In genomic region chr10:110498982-110499795, GRCh38 we compare ENCODE assay signal across 8 cellular contexts. TPM values are rescaled to one million over a fixed set of nuclear protein-coding genes. Genes with fewer than 3 reads are reported as not detected.
DNase-seq lines count a peak whose midpoint lies in the region; ATAC-seq and TF ChIP-seq lines count a peak whose summit lies in the region.

No MANE protein-coding gene starts in this region.

- no peaks in the 10 kb centered on the region for H3K36me3 ChIP-seq in CD8-positive, alpha-beta T cell (ENCODE audit: insufficient read depth, low read length)
- H3K36me3 ChIP-seq in OCI-LY3 (replicated peaks; ENCODE audit: low read depth, low read length) (peaks cover 6% of the 10 kb centered on the region), right atrium auricular region (no peaks in the 10 kb centered on the region)

- TF ChIP-seq CTCF in CD8-positive, alpha-beta T cell (IDR thresholded peaks at IDR 0.05) = no peak
- TF ChIP-seq CTCF in OCI-LY3 (IDR thresholded peaks at IDR 0.05; ENCODE audit: low read depth, low read length) = peak; percentile 52
- TF ChIP-seq CTCF in right atrium auricular region (IDR thresholded peaks at IDR 0.05) = peak in 1 of 2 donors; percentile 35

- H4K20me1 ChIP-seq in OCI-LY3 (ENCODE audit: insufficient read depth, low read length) = peaks cover 40% of the 10 kb centered on the region

- CTCF ChIA-PET in CD8-positive, alpha-beta T cell (lab: Charles Lee) = interaction anchor here (0.7 to 1.3 kb wide), 5 partner anchors 8 to 145 kb away, joined by 3 to 7 read pairs (median 3); no protein-coding TSS in a partner anchor

- POLR2A ChIA-PET in CD8-positive, alpha-beta T cell (lab: Charles Lee) = interaction anchor here (0.6 to 2.2 kb wide), 8 partner anchors 15 to 289 kb away, joined by 3 to 8 read pairs (median 4); partner anchors contain the start of gene SMNDC1

- peaks cover 3% of the 10 kb centered on the region for H3K36me3 Mint-ChIP-seq in CD8-positive, alpha-beta T cell

- H3K4me2 ChIP-seq in OCI-LY3 (ENCODE audit: low read length) = peak overlapping the region; percentile 97

- H3K9ac ChIP-seq in OCI-LY3 (ENCODE audit: low read length) = peak overlapping the region; percentile 60

- peaks cover 57% of the 10 kb centered on the region for H3K4me1 ChIP-seq in CD8-positive, alpha-beta T cell (ENCODE audit: insufficient read depth, low read length)
- H3K4me1 ChIP-seq in OCI-LY3 (ENCODE audit: low read length) (peaks cover 60% of the 10 kb centered on the region), right atrium auricular region (peaks cover 0 to 75% of the 10 kb centered on the region in 2 donors)

- DNase-seq in CD8-positive, alpha-beta T cell = peak in 3 of 7 experiments; percentile 25 to 38 (median 31)
- DNase-seq in activated naive CD4-positive, alpha-beta T cell treated with anti-CD3 and anti-CD28 coated beads, Interleukin-2, amount 50 U/mL, for 16 hours = peak; percentile 22
- no peak for DNase-seq in right atrium auricular region (ENCODE audit: low spot score)
- DNase-seq in skeletal muscle cell (ENCODE audit: low read depth) = peak; percentile 47
- no peak for DNase-seq in NCI-H510A (lab: John Stamatoyannopoulos, UW)
- no peak for DNase-seq in posterior vena cava (ENCODE audit: low spot score)

- no peaks in the 10 kb centered on the region for H3K9me3 ChIP-seq in CD8-positive, alpha-beta T cell (ENCODE audit: low read length)
- H3K9me3 ChIP-seq in OCI-LY3 (ENCODE audit: insufficient read depth, low read length) = no peaks in the 10 kb centered on the region
- H3K9me3 ChIP-seq in right atrium auricular region = no peaks in the 10 kb centered on the region

- H3K27me3 Mint-ChIP-seq in CD8-positive, alpha-beta T cell (ENCODE audit: low read depth) = no peaks in the 10 kb centered on the region

- no peak overlapping the region for H2AFZ ChIP-seq in OCI-LY3 (ENCODE audit: low read depth, low read length)

- peak overlapping the region; percentile 91 for H3K4me3 ChIP-seq in CD8-positive, alpha-beta T cell (ENCODE audit: low read depth, low read length)
- H3K4me3 ChIP-seq in OCI-LY3 (ENCODE audit: low read length) = peak overlapping the region; percentile 97
- H3K4me3 ChIP-seq in right atrium auricular region = peak overlapping the region; percentile 82 to 91
- peak overlapping the region; percentile 93 for H3K4me3 ChIP-seq in skeletal muscle cell (ENCODE audit: low read depth, low read length)

- H3K79me2 ChIP-seq in OCI-LY3 (ENCODE audit: low read length) = peaks cover 46% of the 10 kb centered on the region

- ATAC-seq in CD8-positive, alpha-beta T cell = no peak
- peak; percentile 24 for ATAC-seq in GM21423 (IDR thresholded peaks at IDR 0.05; ENCODE audit: unreplicated experiment)

- no peak overlapping the region for H3K27ac ChIP-seq in CD8-positive, alpha-beta T cell (ENCODE audit: low read depth, low read length)
- H3K27ac ChIP-seq in OCI-LY3 (ENCODE audit: low read length) (0 out of 2 replicates have a peak overlapping the region, but pooled peaks have one; percentile 8), right atrium auricular region (peak overlapping the region; percentile 95 to 97)

- peaks cover 66% of the 10 kb centered on the region for H3K4me1 Mint-ChIP-seq in CD8-positive, alpha-beta T cell (ENCODE audit: low read depth)

- intact Hi-C loops in CD8-positive, alpha-beta T cell (cut with DNase I, micrococcal nuclease) = loop anchor here (1.0 to 5.0 kb wide), 10 partner anchors 48 to 1683 kb away; partner anchors contain the start of genes ADD3 (in 1 of the 2), BBIP1 (in 1 of the 2), GPAM (in 1 of the 2) and SHOC2 (in 1 of the 2)
- intact Hi-C loops in posterior vena cava (cut with DNase I) = loop anchor here in 1 of 2 donors (10.0 kb wide), 1 partner anchor 84 kb away; no protein-coding TSS in a partner anchor

- H3K9me3 Mint-ChIP-seq in CD8-positive, alpha-beta T cell = no peaks in the 10 kb centered on the region

- H3K4me3 Mint-ChIP-seq in CD8-positive, alpha-beta T cell = peak overlapping the region; percentile 88

- no peaks in the 10 kb centered on the region for H3K27me3 ChIP-seq in CD8-positive, alpha-beta T cell (ENCODE audit: insufficient read depth, low read length)
- peaks cover 23% of the 10 kb centered on the region; the same call in 1 of the 2 replicates for H3K27me3 ChIP-seq in OCI-LY3 (ENCODE audit: low read depth, low read length)
- no peaks in the 10 kb centered on the region for H3K27me3 ChIP-seq in right atrium auricular region

- H3K27ac Mint-ChIP-seq in CD8-positive, alpha-beta T cell = peak overlapping the region; percentile 88

RNA-seq across cellular contexts. Expression of gene DUSP5, which starts 1.5 kb away (rescaled TPM):
- 10 to 100 TPM; 69.8 TPM for total RNA-seq in CD8-positive, alpha-beta T cell
- 10 to 100 TPM; 17.8 to 28.4 TPM for total RNA-seq in right atrium auricular region
- total RNA-seq in posterior vena cava = 10 to 100 TPM in 1 of 2 donors, 1 to 10 TPM in 1; 8.5 to 23.2 TPM

Comparison
In these comparisons a context has a peak if more than half of its experiments do, and no peak if none do; other contexts are left out.
1. DNase-seq: peak in activated naive CD4-positive, alpha-beta T cell treated with anti-CD3 and anti-CD28 coated beads, Interleukin-2, amount 50 U/mL, for 16 hours (single experiment) and skeletal muscle cell (single experiment); none in right atrium auricular region (single experiment), NCI-H510A (single experiment) and posterior vena cava (single experiment).
2. Peak in every context shown above with its lines, with median percentiles within 50 percentile points of each other: H3K4me3 ChIP-seq.